Comparison of ENCODE assay signal across 1 cellular context in the genomic region with DNA sequence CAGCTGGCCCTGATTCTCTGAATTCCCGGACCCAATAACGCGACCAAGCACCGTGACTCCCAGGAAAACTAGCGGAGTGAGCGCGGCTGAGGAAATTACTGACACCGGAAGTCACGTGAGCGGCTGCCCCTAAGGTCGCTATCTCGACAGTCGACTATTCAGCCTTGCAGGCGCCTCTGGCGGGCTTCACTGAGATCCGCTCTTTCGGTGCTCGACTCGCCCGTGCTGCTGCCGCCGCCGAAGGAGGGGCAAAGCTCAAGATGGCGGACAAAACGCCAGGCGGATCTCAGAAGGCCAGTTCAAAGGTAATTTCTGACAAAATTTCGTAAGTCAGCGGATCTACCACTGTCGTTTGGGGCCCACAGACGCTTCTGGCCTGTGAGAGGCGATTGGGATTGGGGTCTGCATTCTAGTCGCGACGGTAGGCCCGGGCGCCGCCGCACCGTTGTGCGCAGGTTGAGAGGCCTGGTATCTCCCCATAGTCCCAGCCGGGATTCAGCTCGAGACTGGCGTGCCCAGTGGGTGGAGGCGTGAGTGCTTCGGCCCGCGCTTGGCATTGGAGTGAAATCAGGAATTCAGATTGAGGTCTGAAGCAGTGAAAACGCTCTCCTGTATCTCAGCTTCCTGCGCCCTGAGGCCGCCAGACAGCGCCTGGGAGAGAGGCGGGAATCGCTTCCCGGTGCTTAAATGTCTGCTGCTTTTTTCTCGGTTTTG.
A peak's percentile ranks its signal among the peaks of the same experiment; 100 is the strongest.
TF ChIP-seq lines count a peak whose summit lies in the region.

A gene (plus strand): TSS at position 202 of the 714 bp plus-strand sequence. CDS start 59 bp downstream, at position 261.

TF ChIP-seq in H1, 55 proteins besides CTCF, POLR2A, EP300 and RAD21:
- TF ChIP-seq GTF2F1 (IDR thresholded peaks at IDR 0.05; ENCODE audit: borderline replicate concordance, low read depth, low read length), result no peak
- peak in 1 of 2 experiments; percentile 92; a peak in 2 of 4 replicates for TF ChIP-seq SIN3A (conservative IDR thresholded peaks at IDR 0.05 in 1 of 2, IDR thresholded peaks at IDR 0.05 in 1 of 2; ENCODE audit: low read depth in 1 of 2, low read length in 2 of 2)
- peak; percentile 98 for TF ChIP-seq ASH2L (IDR thresholded peaks at IDR 0.05; ENCODE audit: low read length)
- TF ChIP-seq RBBP5 (IDR thresholded peaks at IDR 0.05; ENCODE audit: borderline replicate concordance, low read depth, low read length), result peak; percentile 96
- TF ChIP-seq JUND (IDR thresholded peaks at IDR 0.05; ENCODE audit: low read length), result peak; percentile 64; the same call in 1 of the 2 replicates
- no peak for TF ChIP-seq CEBPB (IDR thresholded peaks at IDR 0.05; ENCODE audit: low read depth, low read length)
- TF ChIP-seq NRF1 (IDR thresholded peaks at IDR 0.05; ENCODE audit: low read depth, low read length), result no peak
- TF ChIP-seq, protein P1, sequence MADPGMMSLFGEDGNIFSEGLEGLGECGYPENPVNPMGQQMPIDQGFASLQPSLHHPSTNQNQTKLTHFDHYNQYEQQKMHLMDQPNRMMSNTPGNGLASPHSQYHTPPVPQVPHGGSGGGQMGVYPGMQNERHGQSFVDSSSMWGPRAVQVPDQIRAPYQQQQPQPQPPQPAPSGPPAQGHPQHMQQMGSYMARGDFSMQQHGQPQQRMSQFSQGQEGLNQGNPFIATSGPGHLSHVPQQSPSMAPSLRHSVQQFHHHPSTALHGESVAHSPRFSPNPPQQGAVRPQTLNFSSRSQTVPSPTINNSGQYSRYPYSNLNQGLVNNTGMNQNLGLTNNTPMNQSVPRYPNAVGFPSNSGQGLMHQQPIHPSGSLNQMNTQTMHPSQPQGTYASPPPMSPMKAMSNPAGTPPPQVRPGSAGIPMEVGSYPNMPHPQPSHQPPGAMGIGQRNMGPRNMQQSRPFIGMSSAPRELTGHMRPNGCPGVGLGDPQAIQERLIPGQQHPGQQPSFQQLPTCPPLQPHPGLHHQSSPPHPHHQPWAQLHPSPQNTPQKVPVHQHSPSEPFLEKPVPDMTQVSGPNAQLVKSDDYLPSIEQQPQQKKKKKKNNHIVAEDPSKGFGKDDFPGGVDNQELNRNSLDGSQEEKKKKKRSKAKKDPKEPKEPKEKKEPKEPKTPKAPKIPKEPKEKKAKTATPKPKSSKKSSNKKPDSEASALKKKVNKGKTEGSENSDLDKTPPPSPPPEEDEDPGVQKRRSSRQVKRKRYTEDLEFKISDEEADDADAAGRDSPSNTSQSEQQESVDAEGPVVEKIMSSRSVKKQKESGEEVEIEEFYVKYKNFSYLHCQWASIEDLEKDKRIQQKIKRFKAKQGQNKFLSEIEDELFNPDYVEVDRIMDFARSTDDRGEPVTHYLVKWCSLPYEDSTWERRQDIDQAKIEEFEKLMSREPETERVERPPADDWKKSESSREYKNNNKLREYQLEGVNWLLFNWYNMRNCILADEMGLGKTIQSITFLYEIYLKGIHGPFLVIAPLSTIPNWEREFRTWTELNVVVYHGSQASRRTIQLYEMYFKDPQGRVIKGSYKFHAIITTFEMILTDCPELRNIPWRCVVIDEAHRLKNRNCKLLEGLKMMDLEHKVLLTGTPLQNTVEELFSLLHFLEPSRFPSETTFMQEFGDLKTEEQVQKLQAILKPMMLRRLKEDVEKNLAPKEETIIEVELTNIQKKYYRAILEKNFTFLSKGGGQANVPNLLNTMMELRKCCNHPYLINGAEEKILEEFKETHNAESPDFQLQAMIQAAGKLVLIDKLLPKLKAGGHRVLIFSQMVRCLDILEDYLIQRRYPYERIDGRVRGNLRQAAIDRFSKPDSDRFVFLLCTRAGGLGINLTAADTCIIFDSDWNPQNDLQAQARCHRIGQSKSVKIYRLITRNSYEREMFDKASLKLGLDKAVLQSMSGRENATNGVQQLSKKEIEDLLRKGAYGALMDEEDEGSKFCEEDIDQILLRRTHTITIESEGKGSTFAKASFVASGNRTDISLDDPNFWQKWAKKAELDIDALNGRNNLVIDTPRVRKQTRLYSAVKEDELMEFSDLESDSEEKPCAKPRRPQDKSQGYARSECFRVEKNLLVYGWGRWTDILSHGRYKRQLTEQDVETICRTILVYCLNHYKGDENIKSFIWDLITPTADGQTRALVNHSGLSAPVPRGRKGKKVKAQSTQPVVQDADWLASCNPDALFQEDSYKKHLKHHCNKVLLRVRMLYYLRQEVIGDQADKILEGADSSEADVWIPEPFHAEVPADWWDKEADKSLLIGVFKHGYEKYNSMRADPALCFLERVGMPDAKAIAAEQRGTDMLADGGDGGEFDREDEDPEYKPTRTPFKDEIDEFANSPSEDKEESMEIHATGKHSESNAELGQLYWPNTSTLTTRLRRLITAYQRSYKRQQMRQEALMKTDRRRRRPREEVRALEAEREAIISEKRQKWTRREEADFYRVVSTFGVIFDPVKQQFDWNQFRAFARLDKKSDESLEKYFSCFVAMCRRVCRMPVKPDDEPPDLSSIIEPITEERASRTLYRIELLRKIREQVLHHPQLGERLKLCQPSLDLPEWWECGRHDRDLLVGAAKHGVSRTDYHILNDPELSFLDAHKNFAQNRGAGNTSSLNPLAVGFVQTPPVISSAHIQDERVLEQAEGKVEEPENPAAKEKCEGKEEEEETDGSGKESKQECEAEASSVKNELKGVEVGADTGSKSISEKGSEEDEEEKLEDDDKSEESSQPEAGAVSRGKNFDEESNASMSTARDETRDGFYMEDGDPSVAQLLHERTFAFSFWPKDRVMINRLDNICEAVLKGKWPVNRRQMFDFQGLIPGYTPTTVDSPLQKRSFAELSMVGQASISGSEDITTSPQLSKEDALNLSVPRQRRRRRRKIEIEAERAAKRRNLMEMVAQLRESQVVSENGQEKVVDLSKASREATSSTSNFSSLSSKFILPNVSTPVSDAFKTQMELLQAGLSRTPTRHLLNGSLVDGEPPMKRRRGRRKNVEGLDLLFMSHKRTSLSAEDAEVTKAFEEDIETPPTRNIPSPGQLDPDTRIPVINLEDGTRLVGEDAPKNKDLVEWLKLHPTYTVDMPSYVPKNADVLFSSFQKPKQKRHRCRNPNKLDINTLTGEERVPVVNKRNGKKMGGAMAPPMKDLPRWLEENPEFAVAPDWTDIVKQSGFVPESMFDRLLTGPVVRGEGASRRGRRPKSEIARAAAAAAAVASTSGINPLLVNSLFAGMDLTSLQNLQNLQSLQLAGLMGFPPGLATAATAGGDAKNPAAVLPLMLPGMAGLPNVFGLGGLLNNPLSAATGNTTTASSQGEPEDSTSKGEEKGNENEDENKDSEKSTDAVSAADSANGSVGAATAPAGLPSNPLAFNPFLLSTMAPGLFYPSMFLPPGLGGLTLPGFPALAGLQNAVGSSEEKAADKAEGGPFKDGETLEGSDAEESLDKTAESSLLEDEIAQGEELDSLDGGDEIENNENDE (IDR thresholded peaks at IDR 0.05; ENCODE audit: insufficient replicate concordance, low read length), result no peak
- TF ChIP-seq HDAC6 (IDR thresholded peaks at IDR 0.05; ENCODE audit: low read depth, low read length), result no peak
- peak; percentile 97 for TF ChIP-seq TAF1 (IDR thresholded peaks at IDR 0.05; ENCODE audit: low read depth, low read length)
- TF ChIP-seq YY1 (IDR thresholded peaks at IDR 0.05; ENCODE audit: low read depth, low read length), result peak; percentile 98
- no peak for TF ChIP-seq BCL11A (IDR thresholded peaks at IDR 0.05; ENCODE audit: low read depth in 2 of 2, low read length in 2 of 2)
- TF ChIP-seq BRCA1 (IDR thresholded peaks at IDR 0.05; ENCODE audit: low read depth, low read length), result no peak
- TF ChIP-seq TCF12 (IDR thresholded peaks at IDR 0.05; ENCODE audit: low read depth, low read length), result 0 out of 2 replicates have a peak, but pooled peaks have one; percentile 25
- TF ChIP-seq BACH1 (IDR thresholded peaks at IDR 0.05; ENCODE audit: low read length), result no peak
- no peak for TF ChIP-seq KDM1A (IDR thresholded peaks at IDR 0.05; ENCODE audit: borderline replicate concordance, low read length)
- TF ChIP-seq, protein P2, sequence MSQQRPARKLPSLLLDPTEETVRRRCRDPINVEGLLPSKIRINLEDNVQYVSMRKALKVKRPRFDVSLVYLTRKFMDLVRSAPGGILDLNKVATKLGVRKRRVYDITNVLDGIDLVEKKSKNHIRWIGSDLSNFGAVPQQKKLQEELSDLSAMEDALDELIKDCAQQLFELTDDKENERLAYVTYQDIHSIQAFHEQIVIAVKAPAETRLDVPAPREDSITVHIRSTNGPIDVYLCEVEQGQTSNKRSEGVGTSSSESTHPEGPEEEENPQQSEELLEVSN (IDR thresholded peaks at IDR 0.05), result no peak
- TF ChIP-seq SP2 (IDR thresholded peaks at IDR 0.05; ENCODE audit: low read length), result no peak
- no peak for TF ChIP-seq SUZ12 (IDR thresholded peaks at IDR 0.05; ENCODE audit: low read length)
- no peak for TF ChIP-seq JUN (IDR thresholded peaks at IDR 0.05; ENCODE audit: low read depth, low read length)
- TF ChIP-seq PHF8 (conservative IDR thresholded peaks at IDR 0.05; ENCODE audit: low read depth, low read length), result peak; percentile 87
- TF ChIP-seq GABPA (IDR thresholded peaks at IDR 0.05; ENCODE audit: borderline replicate concordance, insufficient read depth, low read length), result peak; percentile 91
- TF ChIP-seq HDAC2 (IDR thresholded peaks at IDR 0.05; ENCODE audit: borderline replicate concordance in 1 of 2, low read depth in 2 of 2, low read length in 2 of 2), result peak in 1 of 2 experiments; percentile 72; a peak in 2 of 4 replicates
- peak; percentile 41 for TF ChIP-seq SAP30 (IDR thresholded peaks at IDR 0.05; ENCODE audit: insufficient read depth, insufficient replicate concordance, low read length)
- peak; percentile 55; the same call in 1 of the 2 replicates for TF ChIP-seq CHD2 (IDR thresholded peaks at IDR 0.05; ENCODE audit: low read length)
- peak; percentile 78 for TF ChIP-seq CREB1 (IDR thresholded peaks at IDR 0.05)
- TF ChIP-seq CBX8 (IDR thresholded peaks at IDR 0.05; ENCODE audit: borderline replicate concordance, low read depth, low read length), result no peak
- TF ChIP-seq SP1 (IDR thresholded peaks at IDR 0.05; ENCODE audit: low read depth, low read length), result peak; percentile 72
- no peak for TF ChIP-seq SIX5 (IDR thresholded peaks at IDR 0.05; ENCODE audit: low read depth, low read length)
- no peak for TF ChIP-seq ZNF274 (IDR thresholded peaks at IDR 0.05; ENCODE audit: borderline replicate concordance, extremely low read depth, low read length)
- no peak for TF ChIP-seq RNF2 (IDR thresholded peaks at IDR 0.05; ENCODE audit: borderline replicate concordance, low read depth, low read length, missing control alignments, poor library complexity, severe bottlenecking)
- TF ChIP-seq NANOG (IDR thresholded peaks at IDR 0.05; ENCODE audit: insufficient read depth, low read depth, low read length, poor library complexity, severe bottlenecking), result no peak
- TF ChIP-seq MAFK (IDR thresholded peaks at IDR 0.05; ENCODE audit: low read depth, low read length), result no peak
- TF ChIP-seq KDM4A (IDR thresholded peaks at IDR 0.05; ENCODE audit: low read depth, low read length, severe bottlenecking), result peak; percentile 18
- TF ChIP-seq, protein P3, sequence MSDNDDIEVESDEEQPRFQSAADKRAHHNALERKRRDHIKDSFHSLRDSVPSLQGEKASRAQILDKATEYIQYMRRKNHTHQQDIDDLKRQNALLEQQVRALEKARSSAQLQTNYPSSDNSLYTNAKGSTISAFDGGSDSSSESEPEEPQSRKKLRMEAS (IDR thresholded peaks at IDR 0.05), result peak; percentile 91
- TF ChIP-seq, protein P4, sequence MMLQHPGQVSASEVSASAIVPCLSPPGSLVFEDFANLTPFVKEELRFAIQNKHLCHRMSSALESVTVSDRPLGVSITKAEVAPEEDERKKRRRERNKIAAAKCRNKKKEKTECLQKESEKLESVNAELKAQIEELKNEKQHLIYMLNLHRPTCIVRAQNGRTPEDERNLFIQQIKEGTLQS (IDR thresholded peaks at IDR 0.05; ENCODE audit: insufficient read depth, low read depth, low read length), result peak; percentile 87
- no peak for TF ChIP-seq CBX5 (IDR thresholded peaks at IDR 0.05; ENCODE audit: low read depth, low read length)
- TF ChIP-seq EZH2 (IDR thresholded peaks at IDR 0.05; ENCODE audit: low read depth, low read length, severe bottlenecking), result no peak
- TF ChIP-seq, protein P5, sequence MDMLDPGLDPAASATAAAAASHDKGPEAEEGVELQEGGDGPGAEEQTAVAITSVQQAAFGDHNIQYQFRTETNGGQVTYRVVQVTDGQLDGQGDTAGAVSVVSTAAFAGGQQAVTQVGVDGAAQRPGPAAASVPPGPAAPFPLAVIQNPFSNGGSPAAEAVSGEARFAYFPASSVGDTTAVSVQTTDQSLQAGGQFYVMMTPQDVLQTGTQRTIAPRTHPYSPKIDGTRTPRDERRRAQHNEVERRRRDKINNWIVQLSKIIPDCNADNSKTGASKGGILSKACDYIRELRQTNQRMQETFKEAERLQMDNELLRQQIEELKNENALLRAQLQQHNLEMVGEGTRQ (IDR thresholded peaks at IDR 0.05; ENCODE audit: low read length), result peak; percentile 98
- TF ChIP-seq CHD1 (IDR thresholded peaks at IDR 0.05; ENCODE audit: low read depth, low read length), result no peak
- peak; percentile 98 for TF ChIP-seq SRF (IDR thresholded peaks at IDR 0.05; ENCODE audit: low read depth, low read length)
- TF ChIP-seq SIRT6 (IDR thresholded peaks at IDR 0.05; ENCODE audit: low read length), result no peak
- TF ChIP-seq POU5F1 (IDR thresholded peaks at IDR 0.05; ENCODE audit: low read depth, low read length), result no peak
- no peak for TF ChIP-seq FOSL1 (IDR thresholded peaks at IDR 0.05; ENCODE audit: insufficient read depth, low read depth, low read length)
- peak; percentile 93 for TF ChIP-seq POLR2AphosphoS5 (IDR thresholded peaks at IDR 0.05; ENCODE audit: low read depth, low read length)
- TF ChIP-seq TEAD4 (IDR thresholded peaks at IDR 0.05; ENCODE audit: low read depth, low read length), result peak; percentile 49
- peak; percentile 94 for TF ChIP-seq TBP (IDR thresholded peaks at IDR 0.05; ENCODE audit: low read depth, low read length)
- TF ChIP-seq RFX5 (IDR thresholded peaks at IDR 0.05; ENCODE audit: borderline replicate concordance, low read depth, low read length), result no peak
- TF ChIP-seq TAF7 (optimal IDR thresholded peaks at IDR 0.05; ENCODE audit: borderline replicate concordance, low read depth, low read length), result peak; percentile 14
- TF ChIP-seq RXRA (IDR thresholded peaks at IDR 0.05; ENCODE audit: insufficient read depth, low read depth, low read length), result no peak
- TF ChIP-seq CTBP2 (IDR thresholded peaks at IDR 0.05; ENCODE audit: borderline replicate concordance, insufficient read depth, insufficient read length, low read length), result no peak
- TF ChIP-seq EGR1 (IDR thresholded peaks at IDR 0.05; ENCODE audit: borderline replicate concordance, low read depth, low read length), result 0 out of 2 replicates have a peak, but pooled peaks have one; percentile 47
- TF ChIP-seq KDM5A (IDR thresholded peaks at IDR 0.05; ENCODE audit: low read length), result peak; percentile 100
- TF ChIP-seq, protein P6, sequence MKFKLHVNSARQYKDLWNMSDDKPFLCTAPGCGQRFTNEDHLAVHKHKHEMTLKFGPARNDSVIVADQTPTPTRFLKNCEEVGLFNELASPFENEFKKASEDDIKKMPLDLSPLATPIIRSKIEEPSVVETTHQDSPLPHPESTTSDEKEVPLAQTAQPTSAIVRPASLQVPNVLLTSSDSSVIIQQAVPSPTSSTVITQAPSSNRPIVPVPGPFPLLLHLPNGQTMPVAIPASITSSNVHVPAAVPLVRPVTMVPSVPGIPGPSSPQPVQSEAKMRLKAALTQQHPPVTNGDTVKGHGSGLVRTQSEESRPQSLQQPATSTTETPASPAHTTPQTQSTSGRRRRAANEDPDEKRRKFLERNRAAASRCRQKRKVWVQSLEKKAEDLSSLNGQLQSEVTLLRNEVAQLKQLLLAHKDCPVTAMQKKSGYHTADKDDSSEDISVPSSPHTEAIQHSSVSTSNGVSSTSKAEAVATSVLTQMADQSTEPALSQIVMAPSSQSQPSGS (IDR thresholded peaks at IDR 0.05; ENCODE audit: low read length), result no peak
- no peak; the same call in none of the 2 replicates for TF ChIP-seq SP4 (IDR thresholded peaks at IDR 0.05; ENCODE audit: low read length)
